17 cellular contexts compared by ENCODE assay signal in the genomic region with DNA sequence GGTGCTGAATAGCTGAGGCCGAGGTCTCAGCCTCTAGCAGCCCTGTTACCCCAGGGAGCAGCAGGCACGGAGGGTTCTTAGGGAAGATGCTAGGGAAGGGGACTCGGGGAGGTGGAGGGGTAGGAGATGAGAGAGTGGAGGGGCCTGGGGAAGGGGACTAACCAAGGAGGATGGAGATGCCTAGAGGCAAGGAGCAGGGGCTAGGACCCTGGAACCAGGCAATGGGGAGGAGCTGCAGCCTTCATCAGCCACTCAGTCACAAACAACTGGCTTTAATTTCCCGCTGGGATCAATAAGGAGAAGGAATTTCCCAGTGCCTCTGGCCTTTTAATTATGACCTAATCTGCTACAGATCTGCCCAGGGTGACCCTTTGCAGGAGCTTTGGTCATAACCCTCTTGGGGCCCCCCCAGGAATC. TPM values are rescaled to one million over a fixed set of nuclear protein-coding genes. Genes with fewer than 3 reads are reported as not detected.
A peak's percentile ranks its signal among the peaks of the same experiment; 100 is the strongest.
DNase-seq lines count a peak whose midpoint lies in the region; ATAC-seq, FAIRE-seq and TF ChIP-seq lines count a peak whose summit lies in the region.
"Had no signal": no experiment of that assay in that cellular context is flagged by ENCODE, and none has a peak within 500 bp of the region (broad histone marks: within the 10 kb centered on the region; RNA-seq: fewer than 3 reads in every experiment).

No MANE protein-coding gene starts in this region.

- no peak overlapping the region for H2AK5ac ChIP-seq in H1 (ENCODE audit: low read depth, low read length)

- peak overlapping the region; percentile 98 for H3K4ac ChIP-seq in H1 (replicated peaks; ENCODE audit: insufficient read length, low read depth, low read length)

- CTCF ChIA-PET in H1 (lab: Charles Lee; ENCODE audit: partially characterized antibody), result interaction anchor here (0.8 to 66.0 kb wide), 9 partner anchors 3 to 182 kb away, joined by 3 to 4284 read pairs (median 18); a partner anchor contains a TSS
- CTCF ChIA-PET in GM10248 (lab: Yijun Ruan, JAX), result interaction anchor here (0.9 to 27.7 kb wide), 5 partner anchors 18 to 152 kb away, joined by 3 to 597 read pairs (median 69); a partner anchor contains a TSS

- H3K4me1 Mint-ChIP-seq in mesothelial cell of epicardium, result peaks cover 87% of the 10 kb centered on the region

- peaks cover under 1 to 7% of the 10 kb centered on the region in 2 experiments for H4K20me1 ChIP-seq in H1 (replicated peaks in 1 of 2; ENCODE audit: control insufficient read depth in 1 of 2, insufficient read depth in 2 of 2, low read length in 2 of 2)

- intact Hi-C loops in left ventricle myocardium inferior (cut with micrococcal nuclease), result no loop called here
- intact Hi-C loops in heart left ventricle (cut with DNase I), result no loop called here

- peak overlapping the region; percentile 99 for H2BK12ac ChIP-seq in H1 (ENCODE audit: low read depth, low read length)

- H3K27me3 ChIP-seq in left ventricle myocardium inferior (ENCODE audit: low read depth), result peaks cover 36% of the 10 kb centered on the region
- peaks cover 0 to 33% (median 18%) of the 10 kb centered on the region in 9 donors for H3K27me3 ChIP-seq in heart left ventricle
- H3K27me3 ChIP-seq in H1 (replicated peaks in 1 of 4; ENCODE audit: control insufficient read depth in 3 of 4, extremely low read depth in 1 of 4, insufficient read depth in 3 of 4, low read length in 3 of 4), result peaks cover 0 to 19% (median 8%) of the 10 kb centered on the region in 4 experiments; a peak in 4 of 7 replicates

- TF ChIP-seq CTCF in left ventricle myocardium inferior (IDR thresholded peaks at IDR 0.05; ENCODE audit: borderline replicate concordance), result no peak
- TF ChIP-seq CTCF in heart left ventricle (IDR thresholded peaks at IDR 0.05), result no peak
- no peak for TF ChIP-seq CTCF in H1 (IDR thresholded peaks at IDR 0.05; ENCODE audit: control extremely low read depth in 1 of 3, insufficient read depth in 1 of 3, low read depth in 1 of 3, low read length in 3 of 3)
- TF ChIP-seq CTCF in mesothelial cell of epicardium (IDR thresholded peaks at IDR 0.05; ENCODE audit: unreplicated experiment), result no peak
- no peak for TF ChIP-seq CTCF in GM10248 (IDR thresholded peaks at IDR 0.05; ENCODE audit: control extremely low read depth, extremely low read depth, low read depth, missing control alignments)

- TF ChIP-seq EP300 in H1 (IDR thresholded peaks at IDR 0.05; ENCODE audit: borderline replicate concordance in 1 of 2, low read depth in 2 of 2, low read length in 2 of 2), result no peak

- no peak overlapping the region for H2AFZ ChIP-seq in H1 (ENCODE audit: low read length)

- H3K27ac Mint-ChIP-seq in mesothelial cell of epicardium, result peak overlapping the region; percentile 96

- peak overlapping the region; percentile 32 for H3K56ac ChIP-seq in H1 (replicated peaks; ENCODE audit: insufficient read length, low read depth, low read length)

- H3K9me3 Mint-ChIP-seq in mesothelial cell of epicardium, result no peaks in the 10 kb centered on the region

- peaks cover 6 to 17% of the 10 kb centered on the region in 2 experiments; a peak in 2 of 4 replicates for H3K79me2 ChIP-seq in H1 (ENCODE audit: control insufficient read depth in 1 of 2, insufficient read depth in 2 of 2, low read length in 2 of 2)

- no peaks in the 10 kb centered on the region for H3K9me3 ChIP-seq in left ventricle myocardium inferior (replicated peaks)
- H3K9me3 ChIP-seq in heart left ventricle, result no peaks in the 10 kb centered on the region
- no peaks in the 10 kb centered on the region for H3K9me3 ChIP-seq in H1 (ENCODE audit: insufficient read depth in 2 of 2, low read depth in 1 of 2, low read length in 1 of 2)
- H3K9me3 ChIP-seq: thoracic aorta had no signal

- H2BK5ac ChIP-seq in H1 (ENCODE audit: low read depth, low read length), result peak overlapping the region; percentile 99; the same call in 1 of the 2 replicates

- H3K18ac ChIP-seq in H1 (ENCODE audit: extremely low read depth, low read length), result peak overlapping the region; percentile 98

- no peaks in the 10 kb centered on the region for H3K36me3 ChIP-seq in left ventricle myocardium inferior
- H3K36me3 ChIP-seq in heart left ventricle, result no peaks in the 10 kb centered on the region
- H3K36me3 ChIP-seq in H1 (ENCODE audit: control insufficient read depth in 2 of 4, insufficient read depth in 4 of 4, low read length in 3 of 4), result no peaks in the 10 kb centered on the region
- H3K36me3 ChIP-seq: thoracic aorta had no signal

- peak overlapping the region; percentile 77 for H2BK120ac ChIP-seq in H1 (replicated peaks; ENCODE audit: low read depth, low read length)

- peak overlapping the region; percentile 82 for H4K5ac ChIP-seq in H1 (ENCODE audit: insufficient read length, low read depth, low read length)

- TF ChIP-seq POLR2A in heart left ventricle (IDR thresholded peaks at IDR 0.05), result no peak
- no peak for TF ChIP-seq POLR2A in H1 (IDR thresholded peaks at IDR 0.05; ENCODE audit: control extremely low read depth in 1 of 2, low read depth in 2 of 2, low read length in 2 of 2)
- no peak for TF ChIP-seq POLR2A in H54 (IDR thresholded peaks at IDR 0.05; ENCODE audit: low read depth, low read length)

- peak overlapping the region; percentile 91; the same call in 1 of the 2 replicates for H4K8ac ChIP-seq in H1 (ENCODE audit: extremely low read depth, insufficient read depth, low read length)

- H2BK20ac ChIP-seq in H1 (ENCODE audit: low read length), result peak overlapping the region; percentile 63; the same call in 1 of the 2 replicates

- FAIRE-seq in H1 (lab: Jason Lieb, UNC) (peak; percentile 90), H54 (lab: Jason Lieb, UNC) (no peak)
- FAIRE-seq: A204.1, bronchial epithelial cell, endothelial cell of umbilical vein, K562 had no signal

- DNase-seq in left ventricle myocardium inferior (no peak), heart left ventricle (no peak), H1 (ENCODE audit: low read depth in 1 of 2, low spot score in 2 of 2) (peak in 1 of 2 experiments; percentile 76), mesothelial cell of epicardium (ENCODE audit: low spot score in 2 of 2, unreplicated experiment in 2 of 2) (no peak), T1000 (lab: John Stamatoyannopoulos, UW) (no peak), H54 (ENCODE audit: insufficient read length, low spot score) (no peak), GM10248 (ENCODE audit: extremely low spot score) (no peak)
- DNase-seq in activated CD8-positive, alpha-beta memory T cell treated with anti-CD3 and anti-CD28 coated beads, Interleukin-2, amount 50 U/mL, for 48 hours, result no peak
- DNase-seq: activated effector memory CD4-positive, alpha-beta T cell treated with Interleukin-2 at 50 U/mL for 16 hours; NCI-H1436 treated with DMSO at 0.1 percent for 48 hours; NCI-H510A treated with DMSO at 0.1 percent for 48 hours; RPMI8226 had no signal

- H3K4me3 ChIP-seq in left ventricle myocardium inferior, result no peak overlapping the region
- H3K4me3 ChIP-seq in heart left ventricle, result no peak overlapping the region
- peak overlapping the region in 3 of 4 experiments; percentile 21 to 80 (median 30); a peak in 6 of 8 replicates for H3K4me3 ChIP-seq in H1 (ENCODE audit: extremely low read depth in 1 of 4, insufficient read depth in 2 of 4, low read depth in 3 of 4, low read length in 4 of 4)
- H3K4me3 ChIP-seq: K562, thoracic aorta had no signal

- H3K36me3 Mint-ChIP-seq in mesothelial cell of epicardium, result no peaks in the 10 kb centered on the region

- no peaks in the 10 kb centered on the region for H3K79me1 ChIP-seq in H1 (ENCODE audit: low read depth, low read length)

- WGBS in heart left ventricle, 4 donors, result 68 to 78% (median 74%) methylated on average over 4 of the region's 4 CpGs
- 8% methylated on average over 4 of the region's 4 CpGs; no CpG with 5 or more reads in 1 of the 2 experiments for WGBS in H1 (ENCODE audit: extremely low coverage in 1 of 2, insufficient coverage in 1 of 2, insufficient read length in 1 of 2, insufficient replicate concordance in 2 of 2, low coverage in 1 of 2, low lambda C conversion rate in 2 of 2, missing lambda C conversion rate in 1 of 2), 2 experiments

- TF ChIP-seq RAD21 in H1 (IDR thresholded peaks at IDR 0.05 in 1 of 2, conservative IDR thresholded peaks at IDR 0.05 in 1 of 2; ENCODE audit: low read depth in 2 of 2, low read length in 2 of 2), result no peak

- H3K4me2 ChIP-seq in H1 (ENCODE audit: insufficient read depth in 1 of 2, low read depth in 2 of 2, low read length in 2 of 2), result peak overlapping the region; percentile 77 to 94

- peak overlapping the region; percentile 73 for H3K27ac ChIP-seq in left ventricle myocardium inferior (replicated peaks)
- peak overlapping the region in 6 of 12 donors; percentile 32 to 91 (median 82) for H3K27ac ChIP-seq in heart left ventricle
- peak overlapping the region; percentile 57; the same call in 1 of the 2 replicates for H3K27ac ChIP-seq in H1 (ENCODE audit: low read depth, low read length)
- H3K27ac ChIP-seq: thoracic aorta had no signal

- H3K4me3 Mint-ChIP-seq in mesothelial cell of epicardium, result peak overlapping the region; percentile 84

- H3K4me1 ChIP-seq in left ventricle myocardium inferior (peaks cover 42% of the 10 kb centered on the region), heart left ventricle (peaks cover 0 to 57% (median 36%) of the 10 kb centered on the region in 12 donors), H1 (replicated peaks in 1 of 4; ENCODE audit: control insufficient read depth in 3 of 4, insufficient read depth in 4 of 4, low read length in 3 of 4) (peaks cover 27 to 64% (median 46%) of the 10 kb centered on the region in 4 experiments)

- H4K91ac ChIP-seq in H1 (replicated peaks; ENCODE audit: insufficient read length, low read length), result peak overlapping the region; percentile 94

- no peak overlapping the region for H3K14ac ChIP-seq in H1 (ENCODE audit: insufficient read length)

- no peak overlapping the region for H3K23ac ChIP-seq in H1 (ENCODE audit: insufficient read length)

- peaks cover 31% of the 10 kb centered on the region; the same call in 1 of the 2 replicates for H3K23me2 ChIP-seq in H1 (ENCODE audit: low read depth, low read length)

- ATAC-seq in heart left ventricle, result no peak
- ATAC-seq: K562 had no signal

- H2BK15ac ChIP-seq in H1 (ENCODE audit: low read length), result no peak overlapping the region

- no peaks in the 10 kb centered on the region for H3K27me3 Mint-ChIP-seq in mesothelial cell of epicardium (ENCODE audit: low read depth)

- POLR2A ChIA-PET in H1 (lab: Charles Lee; ENCODE audit: partially characterized antibody) (interaction anchor here (0.9 to 16.9 kb wide), 13 partner anchors 11 to 216 kb away, joined by 3 to 530 read pairs (median 7); a partner anchor contains a TSS), GM10248 (lab: Yijun Ruan, JAX) (no interaction called here)

- 0 out of 7 replicates have a peak overlapping the region, but pooled peaks of 2 of the 4 experiments have one; percentile 25 to 46 for H3K9ac ChIP-seq in H1 (replicated peaks in 1 of 4; ENCODE audit: extremely low read depth in 1 of 4, low read depth in 3 of 4, low read length in 3 of 4)

RNA-seq across cellular contexts. Expression of a gene that starts 2.9 kb away (rescaled TPM):
- total RNA-seq in left ventricle myocardium inferior, result 0.60 TPM
- 10 to 100 TPM in 1 of 9 donors, 1 to 10 TPM in 4, under 1 TPM in 1, not detected in 3; 0.80 to 11.4 (median 1.7) TPM for total RNA-seq in heart left ventricle
- 1 to 10 TPM in 1 of 2 donors, under 1 TPM in 1; 0.46 to 1.5 TPM for polyA plus RNA-seq in heart left ventricle
- total RNA-seq in H1 (2021; fragmentation: NEBNext Ultra II Directional; extraction: Animal tissue kit (Norgen Biotek cat#: 25700)), result 119 TPM in 2 replicates
- 69.2 and 130 TPM in 2 replicates for polyA plus RNA-seq in H1 (2011; rRNA removed)
- polyA plus RNA-seq in H1 (2011; cell fraction: cytosol; rRNA removed), result 79.6 TPM
- 70.9 TPM for polyA plus RNA-seq in H1 (2011; cell fraction: nucleus; rRNA removed)
- 180 to 343 TPM (median 303 TPM) in 4 replicates for polyA plus RNA-seq in H1 (2012, experiment 1 of 2)
- polyA plus RNA-seq in H1 (2012, experiment 2 of 2), result 318 TPM
- polyA plus RNA-seq in H1 (2013, experiment 1 of 2), result 139 TPM
- 143 TPM for polyA plus RNA-seq in H1 (2013, experiment 2 of 2)
- polyA minus RNA-seq in H1 (2011; rRNA and poly(A)+ RNA removed), result 8.6 and 12.5 TPM in 2 replicates
- 45.7 TPM for polyA minus RNA-seq in H1 (2011; cell fraction: cytosol; rRNA and poly(A)+ RNA removed)
- 11.1 TPM for polyA minus RNA-seq in H1 (2011; cell fraction: nucleus; rRNA and poly(A)+ RNA removed)
- total RNA-seq in mesothelial cell of epicardium, result 676 to 704 TPM (median 686 TPM) in 3 replicates

RNA-seq across cellular contexts. Expression of a gene that starts 20.0 kb away (rescaled TPM):
- total RNA-seq in left ventricle myocardium inferior, result 18.1 TPM
- 10 to 100 TPM in 8 of 9 donors, 1 to 10 TPM in 1; 8.9 to 18.9 (median 15.0) TPM for total RNA-seq in heart left ventricle
- 10 to 100 TPM; 15.6 to 24.3 TPM for polyA plus RNA-seq in heart left ventricle
- 28.4 and 31.8 TPM in 2 replicates for total RNA-seq in H1 (2021; fragmentation: NEBNext Ultra II Directional; extraction: Animal tissue kit (Norgen Biotek cat#: 25700))
- 30.1 and 43.1 TPM in 2 replicates for polyA plus RNA-seq in H1 (2011; rRNA removed)
- 38.2 TPM for polyA plus RNA-seq in H1 (2011; cell fraction: cytosol; rRNA removed)
- polyA plus RNA-seq in H1 (2011; cell fraction: nucleus; rRNA removed), result 75.5 TPM
- polyA plus RNA-seq in H1 (2012, experiment 1 of 2), result 30.1 to 33.3 TPM (median 31.2 TPM) in 4 replicates
- 29.8 TPM for polyA plus RNA-seq in H1 (2012, experiment 2 of 2)
- polyA plus RNA-seq in H1 (2013, experiment 1 of 2), result 39.5 TPM
- 35.7 TPM for polyA plus RNA-seq in H1 (2013, experiment 2 of 2)
- polyA minus RNA-seq in H1 (2011; rRNA and poly(A)+ RNA removed), result 21.0 and 21.3 TPM in 2 replicates
- 21.1 TPM for polyA minus RNA-seq in H1 (2011; cell fraction: cytosol; rRNA and poly(A)+ RNA removed)
- polyA minus RNA-seq in H1 (2011; cell fraction: nucleus; rRNA and poly(A)+ RNA removed), result 19.6 TPM
- total RNA-seq in mesothelial cell of epicardium, result 36.9 to 39.2 TPM (median 39.0 TPM) in 3 replicates

RNA-seq across cellular contexts. Expression of a gene that starts 20.3 kb away (rescaled TPM):
- 11.5 TPM for total RNA-seq in left ventricle myocardium inferior
- total RNA-seq in heart left ventricle, result 10 to 100 TPM in 8 of 9 donors, 1 to 10 TPM in 1; 8.4 to 17.9 (median 12.8) TPM
- 10 to 100 TPM in 1 of 2 donors, 1 to 10 TPM in 1; 5.1 to 17.6 TPM for polyA plus RNA-seq in heart left ventricle
- 47.5 and 53.1 TPM in 2 replicates for total RNA-seq in H1 (2021; fragmentation: NEBNext Ultra II Directional; extraction: Animal tissue kit (Norgen Biotek cat#: 25700))
- polyA plus RNA-seq in H1 (2011; rRNA removed), result 46.9 and 53.0 TPM in 2 replicates
- 41.8 TPM for polyA plus RNA-seq in H1 (2011; cell fraction: cytosol; rRNA removed)
- polyA plus RNA-seq in H1 (2011; cell fraction: nucleus; rRNA removed), result 29.0 TPM
- 35.0 to 48.9 TPM (median 43.5 TPM) in 4 replicates for polyA plus RNA-seq in H1 (2012, experiment 1 of 2)
- 48.4 TPM for polyA plus RNA-seq in H1 (2012, experiment 2 of 2)
- polyA plus RNA-seq in H1 (2013, experiment 1 of 2), result 50.4 TPM
- polyA plus RNA-seq in H1 (2013, experiment 2 of 2), result 50.3 TPM
- polyA minus RNA-seq in H1 (2011; rRNA and poly(A)+ RNA removed), result 69.4 and 87.6 TPM in 2 replicates
- 15.5 TPM for polyA minus RNA-seq in H1 (2011; cell fraction: cytosol; rRNA and poly(A)+ RNA removed)
- 40.7 TPM for polyA minus RNA-seq in H1 (2011; cell fraction: nucleus; rRNA and poly(A)+ RNA removed)
- 37.3 to 41.9 TPM (median 39.3 TPM) in 3 replicates for total RNA-seq in mesothelial cell of epicardium

RNA-seq across cellular contexts. Expression of a gene that starts 31.0 kb away (rescaled TPM):
- total RNA-seq in left ventricle myocardium inferior, result 164 TPM
- 100 to 1,000 TPM in 7 of 9 donors, 10 to 100 TPM in 2; 75.3 to 499 (median 158) TPM for total RNA-seq in heart left ventricle
- 100 to 1,000 TPM in 1 of 2 donors, 10 to 100 TPM in 1; 59.7 to 160 TPM for polyA plus RNA-seq in heart left ventricle
- 135 and 138 TPM in 2 replicates for total RNA-seq in H1 (2021; fragmentation: NEBNext Ultra II Directional; extraction: Animal tissue kit (Norgen Biotek cat#: 25700))
- polyA plus RNA-seq in H1 (2011; rRNA removed), result 13.3 and 20.3 TPM in 2 replicates
- 21.1 TPM for polyA plus RNA-seq in H1 (2011; cell fraction: cytosol; rRNA removed)
- 54.8 TPM for polyA plus RNA-seq in H1 (2011; cell fraction: nucleus; rRNA removed)
- polyA plus RNA-seq in H1 (2012, experiment 1 of 2), result 97.4 to 124 TPM (median 113 TPM) in 4 replicates
- 43.3 TPM for polyA plus RNA-seq in H1 (2012, experiment 2 of 2)
- 55.5 TPM for polyA plus RNA-seq in H1 (2013, experiment 1 of 2)
- 53.5 TPM for polyA plus RNA-seq in H1 (2013, experiment 2 of 2)
- 17.2 and 19.2 TPM in 2 replicates for polyA minus RNA-seq in H1 (2011; rRNA and poly(A)+ RNA removed)
- 31.7 TPM for polyA minus RNA-seq in H1 (2011; cell fraction: cytosol; rRNA and poly(A)+ RNA removed)
- polyA minus RNA-seq in H1 (2011; cell fraction: nucleus; rRNA and poly(A)+ RNA removed), result 22.7 TPM
- 53.8 to 56.9 TPM (median 56.8 TPM) in 3 replicates for total RNA-seq in mesothelial cell of epicardium

RNA-seq across cellular contexts. Expression of a gene that starts 32.6 kb away (rescaled TPM):
- total RNA-seq in left ventricle myocardium inferior (92.1 TPM), heart left ventricle (100 to 1,000 TPM in 1 of 9 donors, 10 to 100 TPM in 8; 74.8 to 117 (median 79.6) TPM), mesothelial cell of epicardium (35.5 to 40.5 TPM (median 38.4 TPM) in 3 replicates)
- polyA plus RNA-seq in heart left ventricle (100 to 1,000 TPM; 135 to 230 TPM), H1 (2011; rRNA removed) (23.4 and 29.7 TPM in 2 replicates)
- total RNA-seq in H1 (2021; fragmentation: NEBNext Ultra II Directional; extraction: Animal tissue kit (Norgen Biotek cat#: 25700)), result 34.4 and 35.2 TPM in 2 replicates
- 37.5 TPM for polyA plus RNA-seq in H1 (2011; cell fraction: cytosol; rRNA removed)
- polyA plus RNA-seq in H1 (2011; cell fraction: nucleus; rRNA removed), result 38.2 TPM
- 35.6 to 51.4 TPM (median 46.6 TPM) in 4 replicates for polyA plus RNA-seq in H1 (2012, experiment 1 of 2)
- 48.1 TPM for polyA plus RNA-seq in H1 (2012, experiment 2 of 2)
- 51.5 TPM for polyA plus RNA-seq in H1 (2013, experiment 1 of 2)
- 51.0 TPM for polyA plus RNA-seq in H1 (2013, experiment 2 of 2)
- polyA minus RNA-seq in H1 (2011; rRNA and poly(A)+ RNA removed), result 19.8 and 22.1 TPM in 2 replicates
- polyA minus RNA-seq in H1 (2011; cell fraction: cytosol; rRNA and poly(A)+ RNA removed), result 12.4 TPM
- 11.6 TPM for polyA minus RNA-seq in H1 (2011; cell fraction: nucleus; rRNA and poly(A)+ RNA removed)

Comparison
In these comparisons a context has a peak if more than half of its experiments do, and no peak if none do; other contexts are left out.
1. H3K4me3 ChIP-seq: peak in H1 (3 of 4); none in left ventricle myocardium inferior (single experiment) and heart left ventricle (0 of 12).